ENCODE assay signal across 2 cellular contexts in the genomic region with DNA sequence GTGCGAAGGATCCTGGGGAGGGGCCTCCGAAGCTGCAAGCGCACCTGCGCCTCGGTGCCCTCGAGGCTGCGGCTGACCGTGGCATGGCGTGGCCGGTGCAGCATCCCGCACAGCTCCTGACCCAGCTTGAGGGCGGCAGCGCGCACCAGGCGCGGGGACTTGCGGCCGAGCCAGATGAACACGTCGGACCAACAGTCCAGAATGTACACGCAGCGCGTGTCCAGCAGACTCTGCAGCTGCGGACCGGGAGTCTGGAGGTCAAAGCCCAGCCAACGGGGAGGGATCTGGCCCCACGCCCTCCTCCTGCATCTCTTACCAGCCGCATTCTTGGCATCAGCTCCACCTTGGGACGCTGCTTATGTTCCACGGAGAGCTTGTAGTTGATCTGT.
TF ChIP-seq lines count a peak whose summit lies in the region.

No MANE protein-coding gene starts in this region.

TF ChIP-seq in HEK293, 187 proteins besides CTCF, POLR2A, EP300 and RAD21:
- TF ChIP-seq ZNF624 (tag by site-specific recombination; IDR thresholded peaks at IDR 0.05): no peak
- TF ChIP-seq ZNF155 (tag by site-specific recombination; IDR thresholded peaks at IDR 0.05): no peak
- TF ChIP-seq ZNF600 (tag by site-specific recombination; IDR thresholded peaks at IDR 0.05): 0 out of 2 replicates have a peak, but pooled peaks have one; percentile 31

TF ChIP-seq in K562, 482 proteins besides CTCF, POLR2A, EP300 and RAD21:
- TF ChIP-seq ZNF197 (CRISPR knock-in tag; IDR thresholded peaks at IDR 0.05; ENCODE audit: low read depth) (no peak), ZNF561 (CRISPR knock-in tag; conservative IDR thresholded peaks at IDR 0.05) (no peak), POLR2G (IDR thresholded peaks at IDR 0.05; ENCODE audit: low read depth, low read length) (peak; percentile 41)
